Comparison of ENCODE assay signal across 30 cellular contexts in genomic region chr9:88193766-88194165, GRCh38. TPM values are rescaled to one million over a fixed set of nuclear protein-coding genes. Genes with fewer than 3 reads are reported as not detected.
DNase-seq lines count a peak whose midpoint lies in the region; ATAC-seq and TF ChIP-seq lines count a peak whose summit lies in the region.
"Had no signal": no experiment of that assay in that cellular context is flagged by ENCODE, and none has a peak within 500 bp of the region (broad histone marks: within the 10 kb centered on the region; RNA-seq: fewer than 3 reads in every experiment).

No MANE protein-coding gene starts in this region.

- H3K27ac ChIP-seq in Panc1 (ENCODE audit: low read length) (peak overlapping the region; percentile 65; the same call in 1 of the 2 replicates), heart right ventricle (peak overlapping the region in 9 of 10 donors; percentile 0 to 81 (median 38)), liver (ENCODE audit: low read depth in 1 of 2, low read length in 2 of 2) (peak overlapping the region in 1 of 2 donors; percentile 43), tibial artery (peak overlapping the region; percentile 56 to 62), osteoblast (ENCODE audit: low read depth, low read length) (no peak overlapping the region)
- H3K27ac ChIP-seq: brain microvascular endothelial cell, spleen had no signal

- H3K9me3 ChIP-seq in Panc1 (ENCODE audit: control insufficient read depth, insufficient read depth, low read depth, low read length) = no peaks in the 10 kb centered on the region
- peaks cover 0 to 9% (median 0%) of the 10 kb centered on the region in 11 donors for H3K9me3 ChIP-seq in heart right ventricle
- H3K9me3 ChIP-seq in liver (ENCODE audit: control insufficient read depth in 4 of 4, low read length in 3 of 4) = no peaks in the 10 kb centered on the region
- no peaks in the 10 kb centered on the region for H3K9me3 ChIP-seq in tibial artery
- H3K9me3 ChIP-seq in osteoblast (ENCODE audit: low read depth, low read length) = no peaks in the 10 kb centered on the region
- H3K9me3 ChIP-seq: uterus had no signal

- no peaks in the 10 kb centered on the region for H3K36me3 ChIP-seq in Panc1 (ENCODE audit: control insufficient read depth, insufficient read depth, low read length)
- no peaks in the 10 kb centered on the region for H3K36me3 ChIP-seq in heart right ventricle
- no peaks in the 10 kb centered on the region for H3K36me3 ChIP-seq in liver (ENCODE audit: control insufficient read depth in 4 of 4, insufficient read depth in 3 of 4, low read depth in 1 of 4, low read length in 3 of 4)
- no peaks in the 10 kb centered on the region for H3K36me3 ChIP-seq in tibial artery
- H3K36me3 ChIP-seq in osteoblast (ENCODE audit: insufficient read depth, low read length) = no peaks in the 10 kb centered on the region
- H3K36me3 ChIP-seq: brain microvascular endothelial cell, spleen, uterus had no signal

- CTCF ChIA-PET in Panc1 (lab: Charles Lee) = no interaction called here

- DNase-seq in Panc1 (ENCODE audit: low read depth, low spot score) (no peak), heart right ventricle (no peak), tibial artery (no peak), immature natural killer cell (no peak), osteoblast (ENCODE audit: insufficient read length, low spot score, missing footprints) (no peak)
- DNase-seq: activated CD4-positive, alpha-beta T cell treated with anti-CD3 and anti-CD28 coated beads, Interleukin-2, amount 50 U/mL, for 48 hours; activated CD4-positive, CD25-positive, alpha-beta regulatory T cell treated with anti-CD3 and anti-CD28 coated beads, Interleukin-2, amount 50 U/mL, for 72 hours; activated naive CD4-positive, alpha-beta T cell; activated T-cell treated with anti-CD3 and anti-CD28 coated beads, Interleukin-2, amount 50 U/mL, for 72 hours; brain microvascular endothelial cell; C1 segment of cervical spinal cord; effector CD4-positive, alpha-beta T cell; natural killer cell; NCI-H1694; NCI-H446; NCI-H748 treated with DMSO at 0.1 percent for 48 hours; occipital lobe; SHP77 treated with DMSO at 0.1 percent for 48 hours; spleen; stimulated activated CD4-positive, alpha-beta T cell treated with anti-CD3 and anti-CD28 coated beads, Interleukin-2, amount 100 ng/mL, for 24 hours; stimulated activated naive CD8-positive, alpha-beta T cell treated with anti-CD3 and anti-CD28 coated beads, Interleukin-15, Interleukin-2, amounts not matched to agents 100 U/mL and 50 U/mL, for 24 hours; T-helper 2 cell; uterus had no signal

- no peak overlapping the region for H2AFZ ChIP-seq in osteoblast (ENCODE audit: low read length)

- no peaks in the 10 kb centered on the region for H3K27me3 ChIP-seq in Panc1 (ENCODE audit: control insufficient read depth, insufficient read depth, low read length)
- H3K27me3 ChIP-seq in heart right ventricle = no peaks in the 10 kb centered on the region
- no peaks in the 10 kb centered on the region for H3K27me3 ChIP-seq in liver (ENCODE audit: control insufficient read depth in 4 of 4, insufficient read depth in 4 of 4, low read length in 3 of 4)
- no peaks in the 10 kb centered on the region for H3K27me3 ChIP-seq in tibial artery
- H3K27me3 ChIP-seq in osteoblast (ENCODE audit: insufficient read depth, low read length) = peaks cover 6% of the 10 kb centered on the region
- H3K27me3 ChIP-seq: brain microvascular endothelial cell, uterus had no signal

- 47 to 55% methylated on average over 6 of the region's 6 CpGs for WGBS in heart right ventricle, 2 donors
- WGBS in liver = 28% methylated on average over 6 of the region's 6 CpGs

- H3K27ac Mint-ChIP-seq in immature natural killer cell = no peak overlapping the region
- H3K27ac Mint-ChIP-seq: activated T-cell treated with anti-CD3 and anti-CD28 coated beads, Interleukin-2, amount 50 U/mL, for 72 hours; natural killer cell had no signal

- in situ Hi-C loops in Panc1 (cut with HindIII; ENCODE audit: low pct_unique_long_range_greater_than_20kb, low sequenced_read_pairs) = no loop called here

- peaks cover 0 to 8% (median 0%) of the 10 kb centered on the region in 6 donors for H3K9me3 Mint-ChIP-seq in immature natural killer cell

- H4K20me1 ChIP-seq in osteoblast (ENCODE audit: insufficient read depth, low read length) = no peaks in the 10 kb centered on the region

- peaks cover 0 to 2% of the 10 kb centered on the region in 2 donors for H3K4me1 Mint-ChIP-seq in immature natural killer cell

- intact Hi-C loops in Panc1 (cut with micrococcal nuclease; ENCODE audit: unreplicated experiment) = loop anchor here (10.0 kb wide), 1 partner anchor 191 kb away; the partner anchor contains the start of gene SPIN1
- intact Hi-C loops in heart right ventricle (cut with DNase I) = loop anchor here in 1 of 10 donors (10.0 kb wide), 1 partner anchor 191 kb away; the partner anchor contains the start of gene SPIN1
- intact Hi-C loops in tibial artery (cut with DNase I; ENCODE audit: low total_unique reads) = no loop called here

- TF ChIP-seq CTCF in Panc1 (IDR thresholded peaks at IDR 0.05) = no peak
- TF ChIP-seq CTCF in heart right ventricle (IDR thresholded peaks at IDR 0.05) = no peak
- no peak for TF ChIP-seq CTCF in liver (IDR thresholded peaks at IDR 0.05; ENCODE audit: low read depth, low read length, missing input control)
- no peak for TF ChIP-seq CTCF in tibial artery (IDR thresholded peaks at IDR 0.05)
- no peak for TF ChIP-seq CTCF in osteoblast (IDR thresholded peaks at IDR 0.05; ENCODE audit: extremely low read depth, low read depth, low read length)

- H3K4me1 ChIP-seq in Panc1 (ENCODE audit: control insufficient read depth, insufficient read depth, low read length) (peaks cover 16% of the 10 kb centered on the region), heart right ventricle (peaks cover 0 to 16% (median 4%) of the 10 kb centered on the region in 9 donors), liver (ENCODE audit: control insufficient read depth in 4 of 4, insufficient read depth in 4 of 4, low read length in 3 of 4) (peaks cover 0 to 7% (median 4%) of the 10 kb centered on the region in 4 donors), tibial artery (peaks cover 0 to 50% (median 2%) of the 10 kb centered on the region in 4 donors), osteoblast (ENCODE audit: insufficient read depth, low read length) (peaks cover 14% of the 10 kb centered on the region)
- H3K4me1 ChIP-seq: uterus had no signal

- H3K4me2 ChIP-seq in osteoblast (ENCODE audit: insufficient read depth, low read length) = no peak overlapping the region

- H3K4me3 ChIP-seq in Panc1 (ENCODE audit: low read depth in 2 of 2, low read length in 2 of 2) (no peak overlapping the region), heart right ventricle (no peak overlapping the region), liver (ENCODE audit: low read depth in 1 of 3, low read length in 3 of 3) (no peak overlapping the region), tibial artery (no peak overlapping the region), osteoblast (ENCODE audit: insufficient read depth, low read length) (no peak overlapping the region)
- H3K4me3 ChIP-seq: lung, spleen, uterus had no signal

- no TSS peak for BruUV-seq in Panc1 (replicated peaks; lab: Mats Ljungman, UMichigan)

- peaks cover 4 to 36% (median 11%) of the 10 kb centered on the region in 3 donors for H3K27me3 Mint-ChIP-seq in immature natural killer cell (ENCODE audit: low read depth in 3 of 3)

- H3K9ac ChIP-seq in liver (ENCODE audit: low read depth in 1 of 2, low read length in 2 of 2) = no peak overlapping the region

- peak; percentile 36 to 39 for TF ChIP-seq RAD21 in liver (IDR thresholded peaks at IDR 0.05)

- no peaks in the 10 kb centered on the region for H3K79me2 ChIP-seq in osteoblast (ENCODE audit: insufficient read depth, low read length)

- no peaks in the 10 kb centered on the region for H3K36me3 Mint-ChIP-seq in immature natural killer cell

- ATAC-seq in Panc1 (no peak), heart right ventricle (peak; percentile 65 to 96 (median 92)), GM21717 (IDR thresholded peaks at IDR 0.05; ENCODE audit: unreplicated experiment) (no peak)
- ATAC-seq: activated T-cell treated with anti-CD3 and anti-CD28 coated beads, Interleukin-2, amount 50 U/mL, for 72 hours; natural killer cell; stimulated activated naive CD8-positive, alpha-beta T cell treated with anti-CD3 and anti-CD28 coated beads, Interleukin-15, Interleukin-2, amounts not matched to agents 100 U/mL and 50 U/mL, for 24 hours had no signal

- no peak overlapping the region for H3K4me3 Mint-ChIP-seq in immature natural killer cell
- H3K4me3 Mint-ChIP-seq: activated T-cell treated with anti-CD3 and anti-CD28 coated beads, Interleukin-2, amount 50 U/mL, for 72 hours; natural killer cell had no signal

- POLR2A ChIA-PET in Panc1 (lab: Charles Lee) = no interaction called here

TF ChIP-seq in liver, 16 proteins besides CTCF, POLR2A, EP300 and RAD21 (continues in another document):
- peak; percentile 19 for TF ChIP-seq MAX (IDR thresholded peaks at IDR 0.05)
- peak; percentile 23 for TF ChIP-seq YY1 (IDR thresholded peaks at IDR 0.05)
- no peak for TF ChIP-seq ZBTB33 (IDR thresholded peaks at IDR 0.05)
- TF ChIP-seq EGR1 (IDR thresholded peaks at IDR 0.05; ENCODE audit: low read depth in 2 of 2) = no peak
- peak; percentile 39 to 41 for TF ChIP-seq RXRA (IDR thresholded peaks at IDR 0.05)
- TF ChIP-seq HNF4A (conservative IDR thresholded peaks at IDR 0.05) = peak; percentile 70 to 77
- peak; percentile 83 for TF ChIP-seq SP1 (IDR thresholded peaks at IDR 0.05)
- no peak for TF ChIP-seq FOXA1 (IDR thresholded peaks at IDR 0.05)

RNA-seq across cellular contexts. Expression of gene SPATA31C2, which starts 55.5 kb away (rescaled TPM):
- total RNA-seq in Panc1 (2021; ENCODE audit: unreplicated experiment) (not detected), heart right ventricle (not detected), liver (not detected), osteoblast (not detected in 2 replicates)
- polyA plus RNA-seq in Panc1 (2012; ENCODE audit: insufficient read length) = not detected
- polyA plus RNA-seq in heart right ventricle (not detected), liver (not detected), immature natural killer cell (not detected)
- total RNA-seq: activated T-cell treated with anti-CD3 and anti-CD28 coated beads, Interleukin-2, amount 50 U/mL, for 72 hours; lung; mononuclear cell; natural killer cell; occipital lobe; spleen; temporal lobe had no signal
- polyA plus RNA-seq: adipose tissue, AG04450, lung, spleen had no signal

Comparison
In these comparisons a context has a peak if more than half of its experiments do, and no peak if none do; other contexts are left out.
1. ATAC-seq: peak in heart right ventricle (8 of 8); none in Panc1 (single experiment) and GM21717 (single experiment).